27 cellular contexts compared by ENCODE assay signal in genomic region chrX:31652651-31653050, GRCh38.
DNase-seq lines count a peak whose midpoint lies in the region; ATAC-seq, FAIRE-seq and TF ChIP-seq lines count a peak whose summit lies in the region.
"Had no signal": no experiment of that assay in that cellular context is flagged by ENCODE, and none has a peak within 500 bp of the region (broad histone marks: within the 10 kb centered on the region; RNA-seq: fewer than 3 reads in every experiment).

No MANE protein-coding gene starts in this region.

- H3K4me3 ChIP-seq in pancreas = no peak overlapping the region
- H3K4me3 ChIP-seq: heart left ventricle, smooth muscle cell, suprapubic skin had no signal

- FAIRE-seq in pancreas (lab: Jason Lieb, UNC) = peak; percentile 51
- FAIRE-seq: urothelium cell line had no signal

- 38 to 43% methylated on average over 1 of the region's 1 CpG for WGBS in pancreas, 2 donors

- H3K36me3 Mint-ChIP-seq in natural killer cell = no peaks in the 10 kb centered on the region
- H3K36me3 Mint-ChIP-seq in type B pancreatic cell = no peaks in the 10 kb centered on the region
- H3K36me3 Mint-ChIP-seq: stimulated activated effector memory CD8-positive, alpha-beta T cell treated with anti-CD3 and anti-CD28 coated beads, Interleukin-12 subunit alpha, Interleukin-12 subunit beta, amount 100 ng/mL, for 72 hours had no signal

- H3K4me1 ChIP-seq in pancreas = no peaks in the 10 kb centered on the region
- H3K4me1 ChIP-seq: heart left ventricle, suprapubic skin had no signal

- H3K27ac Mint-ChIP-seq in natural killer cell = no peak overlapping the region
- H3K27ac Mint-ChIP-seq in type B pancreatic cell = no peak overlapping the region
- H3K27ac Mint-ChIP-seq: activated CD4-positive, alpha-beta T cell treated with anti-CD3 and anti-CD28 coated beads, Interleukin-2, amount 10 ng/mL, durations not matched to agents 24 days and 14 days; stimulated activated effector memory CD8-positive, alpha-beta T cell treated with anti-CD3 and anti-CD28 coated beads, Interleukin-12 subunit alpha, Interleukin-12 subunit beta, amount 100 ng/mL, for 72 hours had no signal

- ATAC-seq in GM18511 (IDR thresholded peaks at IDR 0.05; ENCODE audit: unreplicated experiment) (peak; percentile 82), GM19397 (IDR thresholded peaks at IDR 0.05; ENCODE audit: unreplicated experiment) (peak; percentile 58), pancreas (peak in 2 of 4 donors; percentile 47 to 56), natural killer cell (no peak)
- ATAC-seq: stimulated activated effector memory CD8-positive, alpha-beta T cell treated with anti-CD3 and anti-CD28 coated beads, Interleukin-12 subunit alpha, Interleukin-12 subunit beta, amount 100 ng/mL, for 72 hours had no signal

- H3K9me3 Mint-ChIP-seq in natural killer cell (peaks cover 0 to 2% of the 10 kb centered on the region in 2 donors), type B pancreatic cell (peaks cover 8% of the 10 kb centered on the region)
- H3K9me3 Mint-ChIP-seq: activated CD4-positive, alpha-beta T cell treated with anti-CD3 and anti-CD28 coated beads, Interleukin-2, amount 10 ng/mL, durations not matched to agents 24 days and 14 days had no signal

- peak; percentile 86 for DNase-seq in NOMO-1 treated with DMSO at 0.1 percent for 48 hours (lab: John Stamatoyannopoulos, UW; ENCODE audit: unreplicated experiment)
- no peak for DNase-seq in pancreas
- no peak for DNase-seq in natural killer cell
- no peak for DNase-seq in AG08395 (ENCODE audit: low spot score)
- no peak for DNase-seq in type B pancreatic cell (ENCODE audit: extremely low spot score, unreplicated experiment)
- DNase-seq: activated CD4-positive, alpha-beta T cell treated with anti-CD3 and anti-CD28 coated beads, Interleukin-2, amount 10 ng/mL, durations not matched to agents 24 days and 14 days; activated naive CD4-positive, alpha-beta T cell; activated T-cell treated with anti-CD3 and anti-CD28 coated beads, Interleukin-2, amount 50 U/mL, for 48 hours; brain microvascular endothelial cell; Calu3; effector CD8-positive, alpha-beta T cell; heart left ventricle; Karpas-422; mesendoderm; NCI-H1048; NCI-H1694 treated with DMSO at 0.1 percent for 48 hours; NCI-H2171; NCI-H526 treated with DMSO at 0.1 percent for 48 hours; SK-N-SH had no signal

- H3K27me3 ChIP-seq in pancreas = peaks cover 0 to 3% (median 0%) of the 10 kb centered on the region in 4 donors
- H3K27me3 ChIP-seq: brain microvascular endothelial cell, heart left ventricle, suprapubic skin had no signal

- H3K27ac ChIP-seq in pancreas = no peak overlapping the region
- H3K27ac ChIP-seq: brain microvascular endothelial cell, C4-2B, suprapubic skin, VCaP had no signal

- no peaks in the 10 kb centered on the region for H3K27me3 Mint-ChIP-seq in natural killer cell (ENCODE audit: low read depth in 2 of 2)
- no peaks in the 10 kb centered on the region for H3K27me3 Mint-ChIP-seq in type B pancreatic cell
- H3K27me3 Mint-ChIP-seq: activated CD4-positive, alpha-beta T cell treated with anti-CD3 and anti-CD28 coated beads, Interleukin-2, amount 10 ng/mL, durations not matched to agents 24 days and 14 days had no signal

- TF ChIP-seq CTCF in pancreas (IDR thresholded peaks at IDR 0.05) = no peak
- no peak for TF ChIP-seq CTCF in natural killer cell (IDR thresholded peaks at IDR 0.05)
- TF ChIP-seq CTCF in type B pancreatic cell (conservative IDR thresholded peaks at IDR 0.05) = no peak

- no peaks in the 10 kb centered on the region for H3K36me3 ChIP-seq in pancreas
- H3K36me3 ChIP-seq: brain microvascular endothelial cell, heart left ventricle, suprapubic skin had no signal

- no peaks in the 10 kb centered on the region for H3K9me3 ChIP-seq in pancreas
- H3K9me3 ChIP-seq: heart left ventricle, SK-N-SH, suprapubic skin had no signal

- H3K4me3 Mint-ChIP-seq in natural killer cell (no peak overlapping the region), type B pancreatic cell (no peak overlapping the region)
- H3K4me3 Mint-ChIP-seq: activated CD4-positive, alpha-beta T cell treated with anti-CD3 and anti-CD28 coated beads, Interleukin-2, amount 10 ng/mL, durations not matched to agents 24 days and 14 days; stimulated activated effector memory CD8-positive, alpha-beta T cell treated with anti-CD3 and anti-CD28 coated beads, Interleukin-12 subunit alpha, Interleukin-12 subunit beta, amount 100 ng/mL, for 72 hours had no signal

- H3K4me1 Mint-ChIP-seq in natural killer cell (no peaks in the 10 kb centered on the region), type B pancreatic cell (ENCODE audit: unreplicated experiment) (no peaks in the 10 kb centered on the region)
- H3K4me1 Mint-ChIP-seq: activated CD4-positive, alpha-beta T cell treated with anti-CD3 and anti-CD28 coated beads, Interleukin-2, amount 10 ng/mL, durations not matched to agents 24 days and 14 days; stimulated activated effector memory CD8-positive, alpha-beta T cell treated with anti-CD3 and anti-CD28 coated beads, Interleukin-12 subunit alpha, Interleukin-12 subunit beta, amount 100 ng/mL, for 72 hours had no signal

- intact Hi-C loops in pancreas (cut with DNase I) = loop anchor here in 1 of 3 donors (10.0 kb wide), 1 partner anchor 618 kb away; no protein-coding TSS in a partner anchor
- intact Hi-C loops in natural killer cell (cut with micrococcal nuclease) = no loop called here

Comparison
In these comparisons a context has a peak if more than half of its experiments do, and no peak if none do; other contexts are left out.
1. ATAC-seq: peak in GM18511 (single experiment) and GM19397 (single experiment); none in natural killer cell (0 of 3).